In genomic region chr3:10455515-10455914, GRCh38 we compare ENCODE assay signal across 6 cellular contexts. TPM values are rescaled to one million over a fixed set of nuclear protein-coding genes. Genes with fewer than 3 reads are reported as not detected.
"Had no signal": no experiment of that assay in that cellular context is flagged by ENCODE, and none has a peak within 500 bp of the region (broad histone marks: within the 10 kb centered on the region; RNA-seq: fewer than 3 reads in every experiment).

No MANE protein-coding gene starts in this region.

- H3K4me3 Mint-ChIP-seq: GM23338, H9 had no signal

- H3K4me2 ChIP-seq: GM23338 had no signal

- H3K27ac Mint-ChIP-seq: GM23338, H9, IgD-negative memory B cell had no signal

- H3K36me3 Mint-ChIP-seq: IgD-negative memory B cell had no signal

- ATAC-seq: GM23338 had no signal

- H3K4me3 ChIP-seq: GM23338 had no signal

- H3K27me3 Mint-ChIP-seq: IgD-negative memory B cell had no signal

- H3K9me3 Mint-ChIP-seq: GM23338, H9, IgD-negative memory B cell had no signal

- DNase-seq: H9, HCEC 1CT, KBM-7 had no signal

RNA-seq across cellular contexts. Expression of gene ATP2B2, which starts 49.9 kb away (rescaled TPM):
- total RNA-seq: HT-29 had no signal
- polyA plus RNA-seq: IgD-negative memory B cell had no signal
